Comparison of ENCODE assay signal across 19 cellular contexts in genomic region chr4:25978327-25978726, GRCh38.
A peak's percentile ranks its signal among the peaks of the same experiment; 100 is the strongest.
DNase-seq lines count a peak whose midpoint lies in the region; ATAC-seq and TF ChIP-seq lines count a peak whose summit lies in the region.
"Had no signal": no experiment of that assay in that cellular context is flagged by ENCODE, and none has a peak within 500 bp of the region (broad histone marks: within the 10 kb centered on the region; RNA-seq: fewer than 3 reads in every experiment).

No MANE protein-coding gene starts in this region.

- H3K9me3 Mint-ChIP-seq in WTC11 (peaks cover 26% of the 10 kb centered on the region), mesothelial cell of epicardium (peaks cover 10% of the 10 kb centered on the region), type B pancreatic cell (no peaks in the 10 kb centered on the region), natural killer cell (no peaks in the 10 kb centered on the region)

- peaks cover 21% of the 10 kb centered on the region for H3K4me1 Mint-ChIP-seq in WTC11
- H3K4me1 Mint-ChIP-seq in mesothelial cell of epicardium: peaks cover 23% of the 10 kb centered on the region
- H3K4me1 Mint-ChIP-seq in type B pancreatic cell (ENCODE audit: unreplicated experiment): peaks cover 16% of the 10 kb centered on the region
- H3K4me1 Mint-ChIP-seq in natural killer cell: no peaks in the 10 kb centered on the region
- H3K4me1 Mint-ChIP-seq: CD4-positive, CD25-positive, alpha-beta regulatory T cell had no signal

- TF ChIP-seq CTCF in WTC11 (IDR thresholded peaks at IDR 0.05) (no peak), mesothelial cell of epicardium (IDR thresholded peaks at IDR 0.05; ENCODE audit: unreplicated experiment) (no peak), type B pancreatic cell (conservative IDR thresholded peaks at IDR 0.05) (no peak), natural killer cell (IDR thresholded peaks at IDR 0.05) (no peak)

- H3K27me3 Mint-ChIP-seq in WTC11 (ENCODE audit: low read depth) (peaks cover 8% of the 10 kb centered on the region), mesothelial cell of epicardium (ENCODE audit: low read depth) (no peaks in the 10 kb centered on the region), type B pancreatic cell (no peaks in the 10 kb centered on the region), natural killer cell (ENCODE audit: low read depth in 2 of 2) (peaks cover 0 to 8% of the 10 kb centered on the region in 2 donors)
- H3K27me3 Mint-ChIP-seq: B cell had no signal

- H3K27ac Mint-ChIP-seq in WTC11 (no peak overlapping the region), mesothelial cell of epicardium (peak overlapping the region; percentile 96), type B pancreatic cell (peak overlapping the region; percentile 44), natural killer cell (no peak overlapping the region)
- H3K27ac Mint-ChIP-seq: B cell; CD4-positive, CD25-positive, alpha-beta regulatory T cell had no signal

- peaks cover 15% of the 10 kb centered on the region for H3K36me3 Mint-ChIP-seq in WTC11
- peaks cover 4% of the 10 kb centered on the region for H3K36me3 Mint-ChIP-seq in mesothelial cell of epicardium
- no peaks in the 10 kb centered on the region for H3K36me3 Mint-ChIP-seq in type B pancreatic cell
- no peaks in the 10 kb centered on the region for H3K36me3 Mint-ChIP-seq in natural killer cell
- H3K36me3 Mint-ChIP-seq: CD4-positive, CD25-positive, alpha-beta regulatory T cell had no signal

- POLR2A ChIA-PET in WTC11 (lab: Charles Lee): no interaction called here

- no peak overlapping the region for H3K4me3 Mint-ChIP-seq in WTC11
- H3K4me3 Mint-ChIP-seq in mesothelial cell of epicardium: no peak overlapping the region
- no peak overlapping the region for H3K4me3 Mint-ChIP-seq in type B pancreatic cell
- H3K4me3 Mint-ChIP-seq in natural killer cell: no peak overlapping the region
- H3K4me3 Mint-ChIP-seq: B cell; CD4-positive, CD25-positive, alpha-beta regulatory T cell had no signal

- CTCF ChIA-PET in WTC11 (lab: Charles Lee): interaction anchor here (1.3 to 2.1 kb wide), 4 partner anchors 9 to 136 kb away, joined by 4 to 15 read pairs (median 7); no protein-coding TSS in a partner anchor

- intact Hi-C loops in natural killer cell (cut with micrococcal nuclease): no loop called here

- ATAC-seq in WTC11 (peak; percentile 20), natural killer cell (no peak), HG02981 (IDR thresholded peaks at IDR 0.05; ENCODE audit: unreplicated experiment) (no peak)

- DNase-seq in WTC11 (ENCODE audit: low spot score) (no peak), fibroblast of gingiva (ENCODE audit: low read depth) (peak; percentile 42), mesothelial cell of epicardium (ENCODE audit: low spot score in 2 of 2, unreplicated experiment in 2 of 2) (no peak), type B pancreatic cell (ENCODE audit: extremely low spot score, unreplicated experiment) (no peak), natural killer cell (no peak), GDM1 (lab: John Stamatoyannopoulos, UW) (no peak)
- DNase-seq: Caco-2; CD4-positive, CD25-positive, alpha-beta regulatory T cell; DMS153; GOT3; NCI-H1105 treated with DMSO at 0.1 percent for 48 hours; NCI-H1694 treated with DMSO at 0.1 percent for 48 hours; NCI-H2107; NCI-H345; NCI-H526 treated with DMSO at 0.1 percent for 48 hours; NK-92 treated with Interleukin-12 subunit alpha and Interleukin-12 subunit beta, amount 100 ng/mL, for 24 hours; RPMI8226 had no signal

TF ChIP-seq in WTC11, 78 proteins besides CTCF, POLR2A, EP300 and RAD21:
- TF ChIP-seq ZNF138 (CRISPR knock-in tag; conservative IDR thresholded peaks at IDR 0.05) (no peak), NR2C2 (CRISPR knock-in tag; IDR thresholded peaks at IDR 0.05) (no peak)

Comparison
In these comparisons a context has a peak if more than half of its experiments do, and no peak if none do; other contexts are left out.
1. H3K27ac Mint-ChIP-seq: peak in mesothelial cell of epicardium (single experiment) and type B pancreatic cell (single experiment); none in WTC11 (single experiment) and natural killer cell (0 of 2).